ENCODE assay signal across 32 cellular contexts in genomic region chr7:154650275-154650674, GRCh38.
"Had no signal": no experiment of that assay in that cellular context is flagged by ENCODE, and none has a peak within 500 bp of the region (broad histone marks: within the 10 kb centered on the region; RNA-seq: fewer than 3 reads in every experiment).

No MANE protein-coding gene starts in this region.

- H3K9me3 ChIP-seq: MG63 had no signal

- DNase-seq: Karpas-422, Kasumi-1, MG63, MM.1S, MV-4-11, NCI-H1048, NCI-H1092, NCI-H1092 treated with DMSO at 0.1 percent for 48 hours, NCI-H1105, NCI-H1417, NCI-H1417 treated with DMSO at 0.1 percent for 48 hours, NCI-H1436, NCI-H1436 treated with DMSO at 0.1 percent for 48 hours, NCI-H1694 treated with DMSO at 0.1 percent for 48 hours, NCI-H187, NCI-H187 treated with DMSO at 0.1 percent for 48 hours, NCI-H1930, NCI-H2029, NCI-H2029 treated with DMSO at 0.1 percent for 48 hours, NCI-H2081 treated with DMSO at 0.1 percent for 48 hours, NCI-H2107, NCI-H2171, NCI-H2171 treated with DMSO at 0.1 percent for 48 hours, NCI-H2227 treated with DMSO at 0.1 percent for 48 hours, NCI-H226, NCI-H345, NCI-H446, NCI-H446 treated with DMSO at 0.1 percent for 48 hours, NCI-H510A, NCI-H510A treated with DMSO at 0.1 percent for 48 hours, NCI-H524 had no signal

- H3K27ac ChIP-seq: KMS-11 had no signal

- H3K36me3 ChIP-seq: MG63 had no signal

- H3K4me2 ChIP-seq: KMS-11 had no signal

- H3K27me3 ChIP-seq: MG63 had no signal

- H3K4me3 ChIP-seq: MG63 had no signal

- H3K9ac ChIP-seq: KMS-11 had no signal
